ENCODE assay signal across 17 cellular contexts in the genomic region with DNA sequence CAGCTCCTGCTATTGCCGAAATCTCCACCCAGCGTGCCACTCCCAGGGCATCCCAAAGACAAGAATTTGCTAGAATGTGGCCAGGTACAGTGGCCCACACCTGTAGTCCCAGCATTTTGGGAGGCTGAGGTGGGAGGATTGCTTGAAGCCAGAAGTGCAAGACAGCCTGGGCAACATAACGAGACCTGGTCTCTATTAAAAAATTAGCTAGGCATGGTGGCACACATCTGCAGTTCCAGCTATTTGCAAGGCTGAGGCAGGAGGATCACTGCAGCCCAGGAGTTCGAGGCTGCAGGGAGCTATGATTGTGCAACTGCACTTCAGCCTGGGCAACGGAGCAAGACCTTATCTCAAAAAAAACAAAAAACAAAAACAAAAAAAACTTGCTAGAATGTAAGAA.
A peak's percentile ranks its signal among the peaks of the same experiment; 100 is the strongest.
DNase-seq lines count a peak whose midpoint lies in the region; ATAC-seq lines count a peak whose summit lies in the region.
"Had no signal": no experiment of that assay in that cellular context is flagged by ENCODE, and none has a peak within 500 bp of the region (broad histone marks: within the 10 kb centered on the region; RNA-seq: fewer than 3 reads in every experiment).

No MANE protein-coding gene starts in this region.

- no peaks in the 10 kb centered on the region for H3K36me3 ChIP-seq in BLaER1 treated with 17β-estradiol and CSF1 and Interleukin-3, amounts not matched to agents 10 nM and 100 nM
- H3K36me3 ChIP-seq: HAP-1, MG63 had no signal

- POLR2A ChIA-PET in activated CD8-positive, alpha-beta T cell treated with anti-CD3 and anti-CD28 coated beads, Interleukin-2, amount 10 ng/mL, durations not matched to agents 7 days and 5 days (lab: Charles Lee), result interaction anchor here (0.6 to 3.4 kb wide), 6 partner anchors 8 to 932 kb away, joined by 3 to 13 read pairs (median 4); no protein-coding TSS in a partner anchor

- H3K27ac Mint-ChIP-seq in IgD-negative memory B cell, result peak overlapping the region; percentile 29 to 90 (median 78)
- peak overlapping the region; percentile 99 for H3K27ac Mint-ChIP-seq in activated CD8-positive, alpha-beta T cell treated with anti-CD3 and anti-CD28 coated beads, Interleukin-2, amount 10 ng/mL, durations not matched to agents 7 days and 5 days
- peak overlapping the region; percentile 91 to 99 (median 97) for H3K27ac Mint-ChIP-seq in immature natural killer cell

- peak overlapping the region in 1 of 4 donors; percentile 21 for H3K4me3 Mint-ChIP-seq in IgD-negative memory B cell
- peak overlapping the region; percentile 89 for H3K4me3 Mint-ChIP-seq in activated CD8-positive, alpha-beta T cell treated with anti-CD3 and anti-CD28 coated beads, Interleukin-2, amount 10 ng/mL, durations not matched to agents 7 days and 5 days
- H3K4me3 Mint-ChIP-seq in immature natural killer cell, result no peak overlapping the region
- H3K4me3 Mint-ChIP-seq: neural crest cell had no signal

- H3K4me1 ChIP-seq in BLaER1 treated with 17β-estradiol and CSF1 and Interleukin-3, amounts not matched to agents 10 nM and 100 nM, result peaks cover 32 to 88% (median 66%) of the 10 kb centered on the region in 10 experiments
- H3K4me1 ChIP-seq: HAP-1 had no signal

- peak overlapping the region in 4 of 11 experiments; percentile 78 to 92 (median 89); a peak in 8 of 22 replicates for H3K27ac ChIP-seq in BLaER1 treated with 17β-estradiol and CSF1 and Interleukin-3, amounts not matched to agents 10 nM and 100 nM

- H3K9me3 Mint-ChIP-seq in IgD-negative memory B cell (no peaks in the 10 kb centered on the region), immature natural killer cell (no peaks in the 10 kb centered on the region)
- H3K9me3 Mint-ChIP-seq in activated CD8-positive, alpha-beta T cell treated with anti-CD3 and anti-CD28 coated beads, Interleukin-2, amount 10 ng/mL, durations not matched to agents 7 days and 5 days (ENCODE audit: insufficient read depth), result no peaks in the 10 kb centered on the region
- H3K9me3 Mint-ChIP-seq: neural crest cell had no signal

- peak overlapping the region in 8 of 11 experiments; percentile 75 to 96 (median 86); a peak in 16 of 22 replicates for H3K4me2 ChIP-seq in BLaER1 treated with 17β-estradiol and CSF1 and Interleukin-3, amounts not matched to agents 10 nM and 100 nM

- peaks cover 0 to 20% (median 0%) of the 10 kb centered on the region in 11 experiments; a peak in 4 of 22 replicates for H3K27me3 ChIP-seq in BLaER1 treated with 17β-estradiol and CSF1 and Interleukin-3, amounts not matched to agents 10 nM and 100 nM
- H3K27me3 ChIP-seq: MG63 had no signal

- no peak for ATAC-seq in activated CD8-positive, alpha-beta T cell treated with anti-CD3 and anti-CD28 coated beads, Interleukin-2, amount 10 ng/mL, durations not matched to agents 7 days and 5 days
- ATAC-seq in GM21423 (IDR thresholded peaks at IDR 0.05; ENCODE audit: unreplicated experiment) (no peak), HG02870 (IDR thresholded peaks at IDR 0.05; ENCODE audit: unreplicated experiment) (no peak), HG03439 (IDR thresholded peaks at IDR 0.05; ENCODE audit: unreplicated experiment) (no peak)

- no peaks in the 10 kb centered on the region for H4K20me1 ChIP-seq in BLaER1 treated with 17β-estradiol and CSF1 and Interleukin-3, amounts not matched to agents 10 nM and 100 nM

- no peak for DNase-seq in activated CD8-positive, alpha-beta T cell treated with anti-CD3 and anti-CD28 coated beads, Interleukin-2, amount 10 ng/mL, durations not matched to agents 7 days and 5 days
- DNase-seq in immature natural killer cell, result no peak
- DNase-seq: amniotic stem cell; central memory CD4-positive, alpha-beta T cell; islet precursor cell; mammary epithelial cell; MG63; NCI-H2081; NCI-H526; substantia nigra had no signal

- H3K36me3 Mint-ChIP-seq in IgD-negative memory B cell (no peaks in the 10 kb centered on the region), immature natural killer cell (no peaks in the 10 kb centered on the region)
- peaks cover 13% of the 10 kb centered on the region for H3K36me3 Mint-ChIP-seq in activated CD8-positive, alpha-beta T cell treated with anti-CD3 and anti-CD28 coated beads, Interleukin-2, amount 10 ng/mL, durations not matched to agents 7 days and 5 days (ENCODE audit: low read depth)

- H3K4me3 ChIP-seq in BLaER1 treated with 17β-estradiol and CSF1 and Interleukin-3, amounts not matched to agents 10 nM and 100 nM, result no peak overlapping the region
- H3K4me3 ChIP-seq: HAP-1, MG63 had no signal

- H3K27me3 Mint-ChIP-seq in IgD-negative memory B cell (no peaks in the 10 kb centered on the region), immature natural killer cell (ENCODE audit: low read depth in 3 of 3) (peaks cover 4 to 11% (median 5%) of the 10 kb centered on the region in 3 donors)
- no peaks in the 10 kb centered on the region for H3K27me3 Mint-ChIP-seq in activated CD8-positive, alpha-beta T cell treated with anti-CD3 and anti-CD28 coated beads, Interleukin-2, amount 10 ng/mL, durations not matched to agents 7 days and 5 days (ENCODE audit: low read depth)

- peaks cover 41 to 55% (median 43%) of the 10 kb centered on the region in 3 donors for H3K4me1 Mint-ChIP-seq in IgD-negative memory B cell
- H3K4me1 Mint-ChIP-seq in activated CD8-positive, alpha-beta T cell treated with anti-CD3 and anti-CD28 coated beads, Interleukin-2, amount 10 ng/mL, durations not matched to agents 7 days and 5 days (ENCODE audit: low read depth), result peaks cover 85% of the 10 kb centered on the region
- H3K4me1 Mint-ChIP-seq in immature natural killer cell, result peaks cover 45 to 64% of the 10 kb centered on the region in 2 donors

- peak overlapping the region in 2 of 11 experiments; percentile 71 to 83; a peak in 2 of 22 replicates for H3K9ac ChIP-seq in BLaER1 treated with 17β-estradiol and CSF1 and Interleukin-3, amounts not matched to agents 10 nM and 100 nM

- H3K9me3 ChIP-seq in BLaER1 treated with 17β-estradiol and CSF1 and Interleukin-3, amounts not matched to agents 10 nM and 100 nM (replicated peaks in 1 of 11), result no peaks in the 10 kb centered on the region
- H3K9me3 ChIP-seq: HAP-1, MG63 had no signal

- CTCF ChIA-PET in activated CD8-positive, alpha-beta T cell treated with anti-CD3 and anti-CD28 coated beads, Interleukin-2, amount 10 ng/mL, durations not matched to agents 7 days and 5 days (lab: Charles Lee), result interaction anchor here (0.7 to 8.0 kb wide), 3 partner anchors 15 to 32 kb away, joined by 3 to 97 read pairs (median 6); no protein-coding TSS in a partner anchor
